1 cellular context compared by ENCODE assay signal in genomic region chr10:113879691-113880090, GRCh38.
TF ChIP-seq lines count a peak whose summit lies in the region.

No MANE protein-coding gene starts in this region.

TF ChIP-seq in HepG2, 621 proteins besides CTCF, POLR2A, EP300 and RAD21:
- TF ChIP-seq ZSCAN9 (CRISPR knock-in tag; IDR thresholded peaks at IDR 0.05; ENCODE audit: borderline replicate concordance) = no peak
- TF ChIP-seq MXI1 (IDR thresholded peaks at IDR 0.05; ENCODE audit: borderline replicate concordance, low read depth, low read length) = no peak
- TF ChIP-seq USF2 (IDR thresholded peaks at IDR 0.05; ENCODE audit: low read depth, low read length) = no peak
- TF ChIP-seq USF2 (CRISPR knock-in tag; IDR thresholded peaks at IDR 0.05; ENCODE audit: borderline replicate concordance) = no peak
- TF ChIP-seq ZNF367 (CRISPR knock-in tag; IDR thresholded peaks at IDR 0.05; ENCODE audit: borderline replicate concordance) = no peak
- TF ChIP-seq ZBTB2 (CRISPR knock-in tag; IDR thresholded peaks at IDR 0.05; ENCODE audit: low read depth) = no peak
- TF ChIP-seq HDAC6 (IDR thresholded peaks at IDR 0.05; ENCODE audit: low read depth, low read length) = no peak
- no peak for TF ChIP-seq PCBP1 (IDR thresholded peaks at IDR 0.05; ENCODE audit: borderline replicate concordance, low read depth, low read length)
- TF ChIP-seq TARDBP (CRISPR knock-in tag; IDR thresholded peaks at IDR 0.05) = no peak
- no peak for TF ChIP-seq CBX5 (CRISPR knock-in tag; IDR thresholded peaks at IDR 0.05; ENCODE audit: borderline replicate concordance)
- TF ChIP-seq ZFP1 (CRISPR knock-in tag; IDR thresholded peaks at IDR 0.05) = no peak
